Comparison of ENCODE assay signal across 8 cellular contexts in genomic region chr15:40511472-40512133, GRCh38. TPM values are rescaled to one million over a fixed set of nuclear protein-coding genes. Genes with fewer than 3 reads are reported as not detected.
DNase-seq lines count a peak whose midpoint lies in the region; ATAC-seq and TF ChIP-seq lines count a peak whose summit lies in the region.

No MANE protein-coding gene starts in this region.

- TF ChIP-seq CTCF in lung (IDR thresholded peaks at IDR 0.05; ENCODE audit: control extremely low read depth, extremely low read depth) (no peak), testis (IDR thresholded peaks at IDR 0.05) (no peak)

- H3K36me3 Mint-ChIP-seq in T-helper 1 cell treated with Interleukin-12 subunit alpha and Interleukin-12 subunit beta and Interleukin-4 antibody, amounts not matched to agents 30 μg/mL and 1 μg/mL, for 36 hours (ENCODE audit: low read depth), result peaks cover 3% of the 10 kb centered on the region

- ATAC-seq in HG02885 (IDR thresholded peaks at IDR 0.05; ENCODE audit: poor library complexity, unreplicated experiment) (peak; percentile 70), lung (ENCODE audit: insufficient read depth, low FRiP score) (peak; percentile 89)

- no peaks in the 10 kb centered on the region for H3K36me3 ChIP-seq in effector memory CD4-positive, alpha-beta T cell (ENCODE audit: control insufficient read depth, insufficient read depth, low read length)
- H3K36me3 ChIP-seq in lung (ENCODE audit: control insufficient read depth in 2 of 2, insufficient read depth in 2 of 2, low read length in 2 of 2) (no peaks in the 10 kb centered on the region), testis (ENCODE audit: low read depth, missing control alignments) (no peaks in the 10 kb centered on the region)

- H3K9me3 Mint-ChIP-seq in T-helper 1 cell treated with Interleukin-12 subunit alpha and Interleukin-12 subunit beta and Interleukin-4 antibody, amounts not matched to agents 30 μg/mL and 1 μg/mL, for 36 hours, result no peaks in the 10 kb centered on the region

- peaks cover 12% of the 10 kb centered on the region for H3K4me1 ChIP-seq in effector memory CD4-positive, alpha-beta T cell (ENCODE audit: control insufficient read depth, insufficient read depth, low read length, poor library complexity, severe bottlenecking)
- H3K4me1 ChIP-seq in lung (ENCODE audit: control insufficient read depth in 2 of 2, insufficient read depth in 2 of 2, low read length in 2 of 2) (peaks cover 0 to 10% of the 10 kb centered on the region in 2 donors), testis (peaks cover 6% of the 10 kb centered on the region)

- TF ChIP-seq POLR2A in testis (IDR thresholded peaks at IDR 0.05), result no peak

- peak overlapping the region; percentile 45 for H3K4me3 ChIP-seq in effector memory CD4-positive, alpha-beta T cell (ENCODE audit: insufficient read depth, low read depth, low read length, poor library complexity, severe bottlenecking)
- peak overlapping the region; percentile 43 for H3K4me3 ChIP-seq in lung
- H3K4me3 ChIP-seq in testis, result peak overlapping the region; percentile 36 to 58

- H3K4me1 Mint-ChIP-seq in T-helper 1 cell treated with Interleukin-12 subunit alpha and Interleukin-12 subunit beta and Interleukin-4 antibody, amounts not matched to agents 30 μg/mL and 1 μg/mL, for 36 hours (ENCODE audit: low read depth), result peaks cover 19% of the 10 kb centered on the region

- H3K27me3 Mint-ChIP-seq in T-helper 1 cell treated with Interleukin-12 subunit alpha and Interleukin-12 subunit beta and Interleukin-4 antibody, amounts not matched to agents 30 μg/mL and 1 μg/mL, for 36 hours (ENCODE audit: low read depth), result peaks cover 81% of the 10 kb centered on the region

- no peak overlapping the region for H3K27ac Mint-ChIP-seq in T-helper 1 cell treated with Interleukin-12 subunit alpha and Interleukin-12 subunit beta and Interleukin-4 antibody, amounts not matched to agents 30 μg/mL and 1 μg/mL, for 36 hours

- no peak overlapping the region for H3K27ac ChIP-seq in effector memory CD4-positive, alpha-beta T cell (ENCODE audit: insufficient read depth, low read length, poor library complexity, severe bottlenecking)
- H3K27ac ChIP-seq in lung (ENCODE audit: low read depth in 1 of 2, low read length in 1 of 2), result peak overlapping the region in 1 of 2 donors; percentile 28
- peak overlapping the region in 1 of 2 donors; percentile 41 for H3K27ac ChIP-seq in testis

- H3K9me3 ChIP-seq in effector memory CD4-positive, alpha-beta T cell (ENCODE audit: control insufficient read depth, low read length), result no peaks in the 10 kb centered on the region
- H3K9me3 ChIP-seq in lung (ENCODE audit: control insufficient read depth in 2 of 2, insufficient read depth in 1 of 2, low read length in 1 of 2) (no peaks in the 10 kb centered on the region), testis (no peaks in the 10 kb centered on the region)

- peak overlapping the region; percentile 64 for H3K4me3 Mint-ChIP-seq in T-helper 1 cell treated with Interleukin-12 subunit alpha and Interleukin-12 subunit beta and Interleukin-4 antibody, amounts not matched to agents 30 μg/mL and 1 μg/mL, for 36 hours

- DNase-seq in NOMO-1 (lab: John Stamatoyannopoulos, UW; ENCODE audit: unreplicated experiment in 2 of 2) (peak; percentile 18 to 19), NOMO-1 treated with dmso at 0.1 percent for 144 hours (lab: John Stamatoyannopoulos, UW; ENCODE audit: unreplicated experiment) (no peak), lung (ENCODE audit: low spot score) (peak; percentile 78), testis (peak; percentile 86), NCI-H524 treated with DMSO at 0.1 percent for 48 hours (lab: John Stamatoyannopoulos, UW) (no peak)
- DNase-seq in effector memory CD4-positive, alpha-beta T cell, result no peak

- H3K27me3 ChIP-seq in effector memory CD4-positive, alpha-beta T cell (replicated peaks; ENCODE audit: control insufficient read depth, insufficient read depth, low read length, poor library complexity, severe bottlenecking), result peaks cover 24% of the 10 kb centered on the region
- no peaks in the 10 kb centered on the region for H3K27me3 ChIP-seq in lung (ENCODE audit: control insufficient read depth, insufficient read depth)
- no peaks in the 10 kb centered on the region for H3K27me3 ChIP-seq in testis

- intact Hi-C loops in testis (cut with DNase I; ENCODE audit: low total_unique reads), result no loop called here

- WGBS in lung, 2 donors, result 1 to 2% methylated on average over 47 to 61 of the region's 61 CpGs
- WGBS in testis, 2 donors, result 2 to 3% methylated on average over 9 to 44 of the region's 61 CpGs

RNA-seq across cellular contexts. Expression of gene CHST14, which starts 40.8 kb away (rescaled TPM):
- total RNA-seq in lung (10 to 100 TPM; 13.6 to 20.0 TPM), testis (10 to 100 TPM in 1 of 2 donors, 1 to 10 TPM in 1; 5.4 to 13.0 TPM)
- polyA plus RNA-seq in lung (10 to 100 TPM in 1 of 2 donors, 1 to 10 TPM in 1; 9.8 to 10.4 TPM), testis (ENCODE audit: insufficient read depth, low read depth, low replicate concordance) (16.7 TPM)

RNA-seq across cellular contexts. Expression of gene CCDC32, which starts 53.2 kb away (rescaled TPM):
- total RNA-seq in lung (10 to 100 TPM; 24.5 to 31.8 TPM), testis (10 to 100 TPM; 13.9 to 19.4 TPM)
- polyA plus RNA-seq in lung (10 to 100 TPM; 29.3 to 31.2 TPM), testis (ENCODE audit: insufficient read depth, low read depth, low replicate concordance) (18.3 TPM)

RNA-seq across cellular contexts. Expression of gene RPUSD2, which starts 57.5 kb away (rescaled TPM):
- total RNA-seq in lung, result 1 to 10 TPM; 5.2 to 9.4 TPM
- polyA plus RNA-seq in lung, result 1 to 10 TPM; 7.2 to 9.3 TPM
- total RNA-seq in testis, result 10 to 100 TPM; 12.3 to 14.9 TPM
- polyA plus RNA-seq in testis (ENCODE audit: insufficient read depth, low read depth, low replicate concordance), result 9.0 TPM

Comparison
In these comparisons a context has a peak if more than half of its experiments do, and no peak if none do; other contexts are left out.
1. DNase-seq: peak in NOMO-1 (2 of 2), lung (single experiment) and testis (single experiment); none in NOMO-1 treated with dmso at 0.1 percent for 144 hours (single experiment), effector memory CD4-positive, alpha-beta T cell (0 of 3) and NCI-H524 treated with DMSO at 0.1 percent for 48 hours (single experiment).
2. Peak in every context shown above with its lines, with median percentiles within 50 percentile points of each other: H3K4me3 ChIP-seq.